In the genomic region with DNA sequence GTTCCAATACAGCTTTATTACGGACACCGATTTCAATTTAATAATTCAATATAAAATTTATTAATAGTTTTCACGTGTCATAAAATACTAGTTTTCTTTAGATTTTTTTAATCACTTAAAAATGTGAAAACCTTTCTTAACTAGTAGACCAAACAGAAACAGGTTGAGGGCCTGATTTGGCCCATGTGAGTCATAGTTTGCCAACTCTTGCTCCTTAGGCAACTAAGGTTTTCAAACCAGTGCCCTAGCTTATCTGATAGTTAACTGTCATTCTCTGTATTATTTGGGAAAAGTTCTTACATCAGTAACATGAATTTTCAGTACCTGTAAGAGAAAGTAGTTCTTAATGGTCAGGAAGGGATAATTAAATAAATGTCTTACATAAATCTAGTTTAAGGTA, we compare ENCODE assay signal across 21 cellular contexts.
"Had no signal": no experiment of that assay in that cellular context is flagged by ENCODE, and none has a peak within 500 bp of the region (broad histone marks: within the 10 kb centered on the region; RNA-seq: fewer than 3 reads in every experiment).

No MANE protein-coding gene starts in this region.

- H3K27me3 ChIP-seq: esophagus squamous epithelium, neural progenitor cell, ovary, right lobe of liver, suprapubic skin, thyroid gland, upper lobe of right lung had no signal

- H3K4me3 ChIP-seq: esophagus squamous epithelium, left ventricle myocardium inferior, lower lobe of right lung, neural progenitor cell, ovary, right lobe of liver, suprapubic skin, thyroid gland, upper lobe of right lung had no signal

- H3K4me1 ChIP-seq: lower lobe of right lung, right lobe of liver had no signal

- H3K9me3 ChIP-seq: esophagus squamous epithelium, lower lobe of right lung, ovary, right lobe of liver, suprapubic skin, thyroid gland, upper lobe of right lung had no signal

- H3K4me2 ChIP-seq: neural progenitor cell had no signal

- H3K36me3 ChIP-seq: esophagus squamous epithelium, left ventricle myocardium inferior, lower lobe of right lung, ovary, right lobe of liver, suprapubic skin, thyroid gland, upper lobe of right lung had no signal

- ATAC-seq: left cardiac atrium; lower lobe of right lung; natural killer cell treated with Interleukin-12 subunit alpha and Interleukin-12 subunit beta and Interleukin-15 and Interleukin-18, amount 100 ng/mL, for 72 hours; stimulated activated effector memory CD8-positive, alpha-beta T cell treated with anti-CD3 and anti-CD28 coated beads, Interleukin-12 subunit alpha, Interleukin-12 subunit beta, amount 100 ng/mL, for 72 hours; stimulated activated naive CD8-positive, alpha-beta T cell treated with anti-CD3 and anti-CD28 coated beads, Interleukin-15, Interleukin-2, amounts not matched to agents 100 U/mL and 50 U/mL, for 24 hours; upper lobe of right lung had no signal

- H3K27ac ChIP-seq: esophagus squamous epithelium, left ventricle myocardium inferior, lower lobe of right lung, neural progenitor cell, ovary, right lobe of liver, suprapubic skin, thyroid gland, upper lobe of right lung had no signal

- H2AFZ ChIP-seq: neural progenitor cell had no signal

- H3K9ac ChIP-seq: neural progenitor cell had no signal

- DNase-seq: effector memory CD4-positive, alpha-beta T cell; esophagus squamous epithelium; foreskin fibroblast; kidney; left cardiac atrium; left ventricle myocardium inferior; lower lobe of right lung; mesenchymal stem cell; midbrain; nucleus accumbens; ovary; right lobe of liver; stimulated activated CD4-positive, alpha-beta T cell treated with anti-CD3 and anti-CD28 coated beads, Interleukin-4, amount 100 ng/mL, for 1 hour; stimulated activated CD8-positive, alpha-beta memory T cell treated with anti-CD3 and anti-CD28 coated beads, Interleukin-4, amount 100 ng/mL, for 48 hours; stimulated activated naive CD8-positive, alpha-beta T cell treated with anti-CD3 and anti-CD28 coated beads, Interleukin-15, Interleukin-2, amounts not matched to agents 100 U/mL and 50 U/mL, for 24 hours; thyroid gland; upper lobe of right lung had no signal
